ENCODE assay signal across 2 cellular contexts in genomic region chr1:248838357-248839167, GRCh38.
TF ChIP-seq lines count a peak whose summit lies in the region.

No MANE protein-coding gene starts in this region.

TF ChIP-seq in HEK293, 187 proteins besides CTCF, POLR2A, EP300 and RAD21 (continued from another document):
- TF ChIP-seq HIC1 (tag by site-specific recombination; IDR thresholded peaks at IDR 0.05) (peak; percentile 36; the same call in 1 of the 2 replicates), ZNF514 (tag by site-specific recombination; IDR thresholded peaks at IDR 0.05) (no peak), ZNF692 (tag by site-specific recombination; IDR thresholded peaks at IDR 0.05) (peak; percentile 96), ZNF10 (tag by site-specific recombination; IDR thresholded peaks at IDR 0.05) (peak; percentile 86), ZNF114 (tag by site-specific recombination; IDR thresholded peaks at IDR 0.05) (no peak), KLF8 (tag by site-specific recombination; IDR thresholded peaks at IDR 0.05) (peak; percentile 24; the same call in 1 of the 2 replicates), ZNF398 (tag by site-specific recombination; IDR thresholded peaks at IDR 0.05) (0 out of 2 replicates have a peak, but pooled peaks have one; percentile 11), ZNF335 (tag by site-specific recombination; conservative IDR thresholded peaks at IDR 0.05) (peak; percentile 64), ZNF23 (tag by site-specific recombination; IDR thresholded peaks at IDR 0.05; ENCODE audit: borderline replicate concordance) (no peak), PATZ1 (tag by site-specific recombination; IDR thresholded peaks at IDR 0.05) (0 out of 2 replicates have a peak, but pooled peaks have one; percentile 52), ZBTB8A (tag by site-specific recombination; IDR thresholded peaks at IDR 0.05) (peak; percentile 70), ZBTB26 (tag by site-specific recombination; optimal IDR thresholded peaks at IDR 0.05) (peak; percentile 73), SP2 (tag by site-specific recombination; IDR thresholded peaks at IDR 0.05) (no peak), ZBTB20 (tag by site-specific recombination; IDR thresholded peaks at IDR 0.05) (peak; percentile 54; the same call in 1 of the 2 replicates), ZNF341 (tag by site-specific recombination; IDR thresholded peaks at IDR 0.05; ENCODE audit: low read depth) (no peak), ZNF555 (tag by site-specific recombination; conservative IDR thresholded peaks at IDR 0.05) (no peak), ZFP69B (tag by site-specific recombination; IDR thresholded peaks at IDR 0.05) (peak; percentile 87), ZNF580 (tag by site-specific recombination; IDR thresholded peaks at IDR 0.05) (no peak)

TF ChIP-seq in SK-N-SH, 30 proteins besides CTCF, POLR2A, EP300 and RAD21 (continued from another document):
- no peak for TF ChIP-seq USF1 (IDR thresholded peaks at IDR 0.05; ENCODE audit: borderline replicate concordance, low read depth)
- TF ChIP-seq ZBTB33 (IDR thresholded peaks at IDR 0.05; ENCODE audit: borderline replicate concordance, low read depth), result no peak
- no peak for TF ChIP-seq RCOR1 (IDR thresholded peaks at IDR 0.05; ENCODE audit: low read length)
- no peak; the same call in 1 of the 2 replicates for TF ChIP-seq ELF1 (IDR thresholded peaks at IDR 0.05)
- no peak for TF ChIP-seq FOSL2 (IDR thresholded peaks at IDR 0.05; ENCODE audit: borderline replicate concordance, low read depth)
- no peak for TF ChIP-seq USF2 (IDR thresholded peaks at IDR 0.05; ENCODE audit: borderline replicate concordance, low read depth, low read length)
- peak; percentile 79; the same call in 1 of the 2 replicates for TF ChIP-seq TAF1 (IDR thresholded peaks at IDR 0.05; ENCODE audit: borderline replicate concordance, low read depth, low read length)
- TF ChIP-seq NRF1 (IDR thresholded peaks at IDR 0.05; ENCODE audit: low read depth, low read length), result no peak
- TF ChIP-seq SMC3 (IDR thresholded peaks at IDR 0.05; ENCODE audit: low read depth, low read length), result no peak
- no peak for TF ChIP-seq TCF12 (IDR thresholded peaks at IDR 0.05)
- 0 out of 2 replicates have a peak, but pooled peaks have one; percentile 54 for TF ChIP-seq POLR2AphosphoS5 (IDR thresholded peaks at IDR 0.05; ENCODE audit: low read depth, low read length)
- TF ChIP-seq MEF2A (IDR thresholded peaks at IDR 0.05; ENCODE audit: borderline replicate concordance, low read depth), result no peak
- peak; percentile 61; the same call in 1 of the 2 replicates for TF ChIP-seq MXI1 (IDR thresholded peaks at IDR 0.05; ENCODE audit: low read depth, low read length)
- no peak for TF ChIP-seq SIN3A (IDR thresholded peaks at IDR 0.05; ENCODE audit: borderline replicate concordance, low read depth, low read length)
- TF ChIP-seq FOXM1 (IDR thresholded peaks at IDR 0.05; ENCODE audit: low read depth), result no peak; the same call in 1 of the 2 replicates
- TF ChIP-seq NFIC (IDR thresholded peaks at IDR 0.05; ENCODE audit: borderline replicate concordance), result no peak
- no peak; the same call in 1 of the 2 replicates for TF ChIP-seq IRF3 (IDR thresholded peaks at IDR 0.05; ENCODE audit: low read depth, low read length)
- TF ChIP-seq MAX (IDR thresholded peaks at IDR 0.05; ENCODE audit: low read depth), result no peak; the same call in 1 of the 2 replicates
- TF ChIP-seq EZH2phosphoT487 (IDR thresholded peaks at IDR 0.05; ENCODE audit: borderline replicate concordance, low read depth), result no peak
- no peak for TF ChIP-seq GABPA (IDR thresholded peaks at IDR 0.05; ENCODE audit: low read depth)
- TF ChIP-seq FOXJ3 (CRISPR knock-in tag; IDR thresholded peaks at IDR 0.05), result no peak
- TF ChIP-seq PBX3 (IDR thresholded peaks at IDR 0.05), result no peak; the same call in 1 of the 2 replicates
